ENCODE assay signal across 18 cellular contexts in the genomic region with DNA sequence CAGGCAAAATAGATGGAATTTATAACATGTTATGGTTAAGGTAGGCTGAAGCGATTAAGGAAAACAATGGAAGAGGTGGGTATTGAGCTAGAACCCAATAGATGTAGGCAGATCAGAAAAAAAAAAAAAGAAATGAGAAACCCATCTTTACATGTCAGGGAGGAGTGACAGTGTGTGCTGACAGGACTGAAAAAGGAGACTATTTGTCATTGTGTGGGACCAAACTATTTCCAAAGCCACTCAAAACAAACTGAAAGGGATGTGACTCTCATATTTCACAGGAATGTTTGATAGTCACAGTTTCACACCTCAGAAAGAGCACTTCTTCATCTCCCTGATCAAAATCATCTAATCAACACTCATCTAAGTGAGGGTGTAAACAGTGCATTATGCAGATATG.
DNase-seq lines count a peak whose midpoint lies in the region; ATAC-seq lines count a peak whose summit lies in the region.
"Had no signal": no experiment of that assay in that cellular context is flagged by ENCODE, and none has a peak within 500 bp of the region (broad histone marks: within the 10 kb centered on the region; RNA-seq: fewer than 3 reads in every experiment).

No MANE protein-coding gene starts in this region.

- no peak overlapping the region for H3K27ac ChIP-seq in mesendoderm (ENCODE audit: low read depth, low read length)
- H3K27ac ChIP-seq: 22Rv1; A549; BLaER1 treated with 17β-estradiol and CSF1 and Interleukin-3, amounts not matched to agents 10 nM and 100 nM; C4-2B had no signal

- no peak overlapping the region for H3K18ac ChIP-seq in mesendoderm (ENCODE audit: low read length)

- H2BK120ac ChIP-seq in mesendoderm (ENCODE audit: low read depth, low read length) = no peak overlapping the region

- H3K36me3 ChIP-seq in mesendoderm (ENCODE audit: control insufficient read depth, insufficient read depth, low read length) = no peaks in the 10 kb centered on the region
- H3K36me3 ChIP-seq: BLaER1 treated with 17β-estradiol and CSF1 and Interleukin-3, amounts not matched to agents 10 nM and 100 nM had no signal

- H4K5ac ChIP-seq in mesendoderm (ENCODE audit: low read length) = no peak overlapping the region

- intact Hi-C loops in activated CD4-positive, alpha-beta T cell treated with anti-CD3 and anti-CD28 coated beads for 36 hours (cut with DNase I, micrococcal nuclease) = no loop called here

- H2BK15ac ChIP-seq in mesendoderm (replicated peaks; ENCODE audit: low read depth) = no peak overlapping the region

- no peak overlapping the region for H3K4ac ChIP-seq in mesendoderm (ENCODE audit: low read depth, low read length)

- no CpG with 5 or more reads among the region's 1 CpG for WGBS in mesendoderm (ENCODE audit: extremely low coverage, insufficient coverage, low lambda C conversion rate)

- H3K4me2 ChIP-seq in mesendoderm (ENCODE audit: low read length) = no peak overlapping the region
- H3K4me2 ChIP-seq: A549; BLaER1 treated with 17β-estradiol and CSF1 and Interleukin-3, amounts not matched to agents 10 nM and 100 nM had no signal

- H4K8ac ChIP-seq in mesendoderm (ENCODE audit: low read depth, low read length) = no peak overlapping the region

- H3K23ac ChIP-seq in mesendoderm (ENCODE audit: low read length) = no peak overlapping the region

- H3K4me1 Mint-ChIP-seq in activated CD4-positive, alpha-beta T cell treated with anti-CD3 and anti-CD28 coated beads for 36 hours = peaks cover 2% of the 10 kb centered on the region
- H3K4me1 Mint-ChIP-seq in activated CD4-positive, alpha-beta T cell treated with anti-CD3 and anti-CD28 coated beads, Interleukin-2, amount 10 ng/mL, durations not matched to agents 7 days and 5 days = no peaks in the 10 kb centered on the region
- no peaks in the 10 kb centered on the region for H3K4me1 Mint-ChIP-seq in stimulated activated effector memory CD8-positive, alpha-beta T cell treated with anti-CD3 and anti-CD28 coated beads, Interleukin-12 subunit alpha, Interleukin-12 subunit beta, amount 100 ng/mL, for 72 hours
- H3K4me1 Mint-ChIP-seq: B cell had no signal

- no peaks in the 10 kb centered on the region for H3K27me3 ChIP-seq in mesendoderm (ENCODE audit: insufficient read depth, low read length, poor library complexity)
- H3K27me3 ChIP-seq: BLaER1 treated with 17β-estradiol and CSF1 and Interleukin-3, amounts not matched to agents 10 nM and 100 nM had no signal

- H3K4me3 Mint-ChIP-seq in activated CD4-positive, alpha-beta T cell treated with anti-CD3 and anti-CD28 coated beads for 36 hours = no peak overlapping the region
- no peak overlapping the region for H3K4me3 Mint-ChIP-seq in activated CD4-positive, alpha-beta T cell treated with anti-CD3 and anti-CD28 coated beads, Interleukin-2, amount 10 ng/mL, durations not matched to agents 7 days and 5 days
- H3K4me3 Mint-ChIP-seq in stimulated activated effector memory CD8-positive, alpha-beta T cell treated with anti-CD3 and anti-CD28 coated beads, Interleukin-12 subunit alpha, Interleukin-12 subunit beta, amount 100 ng/mL, for 72 hours = no peak overlapping the region
- H3K4me3 Mint-ChIP-seq: B cell; CD4-positive, alpha-beta T cell; CD8-positive, alpha-beta T cell had no signal

- H3K27me3 Mint-ChIP-seq in activated CD4-positive, alpha-beta T cell treated with anti-CD3 and anti-CD28 coated beads for 36 hours = peaks cover 15% of the 10 kb centered on the region
- peaks cover 8% of the 10 kb centered on the region for H3K27me3 Mint-ChIP-seq in activated CD4-positive, alpha-beta T cell treated with anti-CD3 and anti-CD28 coated beads, Interleukin-2, amount 10 ng/mL, durations not matched to agents 7 days and 5 days

- no peaks in the 10 kb centered on the region for H3K79me2 ChIP-seq in mesendoderm (ENCODE audit: control insufficient read depth, insufficient read depth, low read length)

- POLR2A ChIA-PET in activated CD4-positive, alpha-beta T cell treated with anti-CD3 and anti-CD28 coated beads for 36 hours (lab: Charles Lee) = no interaction called here
- POLR2A ChIA-PET in activated CD4-positive, alpha-beta T cell treated with anti-CD3 and anti-CD28 coated beads, Interleukin-2, amount 10 ng/mL, durations not matched to agents 7 days and 5 days (lab: Charles Lee) = no interaction called here

- H3K56ac ChIP-seq in mesendoderm (ENCODE audit: low read length) = no peak overlapping the region

- no peak for DNase-seq in activated CD4-positive, alpha-beta T cell treated with anti-CD3 and anti-CD28 coated beads for 36 hours
- DNase-seq in activated CD4-positive, alpha-beta T cell treated with anti-CD3 and anti-CD28 coated beads, Interleukin-2, amount 10 ng/mL, durations not matched to agents 7 days and 5 days = no peak
- DNase-seq in mesendoderm (peak; percentile 49), middle frontal gyrus (ENCODE audit: extremely low spot score, low spot score) (no peak)
- no peak for DNase-seq in stimulated activated effector memory CD8-positive, alpha-beta T cell treated with anti-CD3 and anti-CD28 coated beads, Interleukin-12 subunit alpha, Interleukin-12 subunit beta, amount 100 ng/mL, for 72 hours (ENCODE audit: low spot score in 2 of 2)
- DNase-seq: AML-193; Caco-2; Calu3; CD4-positive, alpha-beta T cell; CD8-positive, alpha-beta T cell; DMS79 treated with DMSO at 0.1 percent for 48 hours; GF-D8 had no signal

- H3K27ac Mint-ChIP-seq in activated CD4-positive, alpha-beta T cell treated with anti-CD3 and anti-CD28 coated beads for 36 hours = no peak overlapping the region
- no peak overlapping the region for H3K27ac Mint-ChIP-seq in activated CD4-positive, alpha-beta T cell treated with anti-CD3 and anti-CD28 coated beads, Interleukin-2, amount 10 ng/mL, durations not matched to agents 7 days and 5 days
- no peak overlapping the region for H3K27ac Mint-ChIP-seq in stimulated activated effector memory CD8-positive, alpha-beta T cell treated with anti-CD3 and anti-CD28 coated beads, Interleukin-12 subunit alpha, Interleukin-12 subunit beta, amount 100 ng/mL, for 72 hours
- H3K27ac Mint-ChIP-seq: B cell; CD4-positive, alpha-beta T cell; CD8-positive, alpha-beta T cell had no signal

- H3K9ac ChIP-seq in mesendoderm (ENCODE audit: low read length) = no peak overlapping the region
- H3K9ac ChIP-seq: BLaER1 treated with 17β-estradiol and CSF1 and Interleukin-3, amounts not matched to agents 10 nM and 100 nM had no signal

- H2BK5ac ChIP-seq in mesendoderm (ENCODE audit: low read length) = no peak overlapping the region

- no peaks in the 10 kb centered on the region for H3K4me1 ChIP-seq in mesendoderm (ENCODE audit: control insufficient read depth, low read depth, low read length)
- H3K4me1 ChIP-seq: A549; BLaER1 treated with 17β-estradiol and CSF1 and Interleukin-3, amounts not matched to agents 10 nM and 100 nM; Caco-2 had no signal

- CTCF ChIA-PET in activated CD4-positive, alpha-beta T cell treated with anti-CD3 and anti-CD28 coated beads for 36 hours (lab: Charles Lee) = interaction anchor here (1.2 kb wide), 1 partner anchor 10 kb away, joined by 7 read pairs; no protein-coding TSS in a partner anchor
- CTCF ChIA-PET in activated CD4-positive, alpha-beta T cell treated with anti-CD3 and anti-CD28 coated beads, Interleukin-2, amount 10 ng/mL, durations not matched to agents 7 days and 5 days (lab: Charles Lee) = interaction anchor here (2.2 kb wide), 1 partner anchor 14 kb away, joined by 6 read pairs; no protein-coding TSS in a partner anchor

- no peak overlapping the region for H3K4me3 ChIP-seq in mesendoderm (ENCODE audit: low read length)
- H3K4me3 ChIP-seq: A549; BLaER1 treated with 17β-estradiol and CSF1 and Interleukin-3, amounts not matched to agents 10 nM and 100 nM had no signal

- ATAC-seq in activated CD4-positive, alpha-beta T cell treated with anti-CD3 and anti-CD28 coated beads for 36 hours = peak; percentile 33
- ATAC-seq in stimulated activated effector memory CD8-positive, alpha-beta T cell treated with anti-CD3 and anti-CD28 coated beads, Interleukin-12 subunit alpha, Interleukin-12 subunit beta, amount 100 ng/mL, for 72 hours = peak; percentile 57
- no peak for ATAC-seq in GM18868 (IDR thresholded peaks at IDR 0.05; ENCODE audit: unreplicated experiment)
- ATAC-seq: A549; CD8-positive, alpha-beta T cell had no signal

- H3K36me3 Mint-ChIP-seq in activated CD4-positive, alpha-beta T cell treated with anti-CD3 and anti-CD28 coated beads for 36 hours (ENCODE audit: low read depth) = no peaks in the 10 kb centered on the region
- no peaks in the 10 kb centered on the region for H3K36me3 Mint-ChIP-seq in activated CD4-positive, alpha-beta T cell treated with anti-CD3 and anti-CD28 coated beads, Interleukin-2, amount 10 ng/mL, durations not matched to agents 7 days and 5 days (ENCODE audit: low read depth)
- no peaks in the 10 kb centered on the region for H3K36me3 Mint-ChIP-seq in stimulated activated effector memory CD8-positive, alpha-beta T cell treated with anti-CD3 and anti-CD28 coated beads, Interleukin-12 subunit alpha, Interleukin-12 subunit beta, amount 100 ng/mL, for 72 hours
- H3K36me3 Mint-ChIP-seq: CD8-positive, alpha-beta T cell had no signal

- no peaks in the 10 kb centered on the region for H3K79me1 ChIP-seq in mesendoderm (ENCODE audit: low read length)

- H2AK5ac ChIP-seq in mesendoderm (ENCODE audit: low read length) = no peak overlapping the region

- no peaks in the 10 kb centered on the region for H3K9me3 Mint-ChIP-seq in activated CD4-positive, alpha-beta T cell treated with anti-CD3 and anti-CD28 coated beads for 36 hours (ENCODE audit: low read depth)
- no peaks in the 10 kb centered on the region for H3K9me3 Mint-ChIP-seq in activated CD4-positive, alpha-beta T cell treated with anti-CD3 and anti-CD28 coated beads, Interleukin-2, amount 10 ng/mL, durations not matched to agents 7 days and 5 days
- H3K9me3 Mint-ChIP-seq in stimulated activated effector memory CD8-positive, alpha-beta T cell treated with anti-CD3 and anti-CD28 coated beads, Interleukin-12 subunit alpha, Interleukin-12 subunit beta, amount 100 ng/mL, for 72 hours = no peaks in the 10 kb centered on the region
- H3K9me3 Mint-ChIP-seq: CD4-positive, alpha-beta T cell; CD8-positive, alpha-beta T cell had no signal
